8 cellular contexts compared by ENCODE assay signal in genomic region chr7:100827330-100828226, GRCh38. TPM values are rescaled to one million over a fixed set of nuclear protein-coding genes. Genes with fewer than 3 reads are reported as not detected.
A peak's percentile ranks its signal among the peaks of the same experiment; 100 is the strongest.
DNase-seq lines count a peak whose midpoint lies in the region; ATAC-seq and TF ChIP-seq lines count a peak whose summit lies in the region.

Gene EPHB4 (minus strand): TSS chr7:100827523. CDS start chr7:100827030, 493 bp downstream.

- DNase-seq in Caco-2 = peak; percentile 93 to 95
- peak; percentile 89 for DNase-seq in fibroblast of pulmonary artery (ENCODE audit: low read depth)
- DNase-seq in naive thymus-derived CD8-positive, alpha-beta T cell = peak in 2 of 10 donors; percentile 9 to 12
- DNase-seq in hippocampal formation (lab: John Stamatoyannopoulos, UW) = no peak
- DNase-seq in Ammon's horn (ENCODE audit: low spot score) = no peak

- BruUV-seq in Caco-2 (replicated peaks; lab: Mats Ljungman, UMichigan) = no TSS peak

- H3K27me3 ChIP-seq in Caco-2 (replicated peaks; ENCODE audit: control insufficient read depth, insufficient read depth, low read length) (no peaks in the 10 kb centered on the region), HUES6 (ENCODE audit: control insufficient read depth, insufficient read depth, low read length) (no peaks in the 10 kb centered on the region)

- peak within 1 kb of the TSS; percentile 89 for H3K4me3 Mint-ChIP-seq in Caco-2 (ENCODE audit: unreplicated experiment)
- peak within 1 kb of the TSS; percentile 56 to 88 (median 82) for H3K4me3 Mint-ChIP-seq in naive thymus-derived CD8-positive, alpha-beta T cell

- ATAC-seq in naive thymus-derived CD8-positive, alpha-beta T cell = peak; percentile 45 to 60
- ATAC-seq in GM19351 (IDR thresholded peaks at IDR 0.05; ENCODE audit: unreplicated experiment) = no peak

- H3K4me1 ChIP-seq in Caco-2 = peaks cover 29% of the 10 kb centered on the region
- H3K4me1 ChIP-seq in HUES6 (ENCODE audit: control insufficient read depth, insufficient read depth, low read length) = peaks cover 14% of the 10 kb centered on the region

- H3K9ac ChIP-seq in HUES6 (ENCODE audit: low read length) = peak within 1 kb of the TSS; percentile 86

- CTCF ChIA-PET in Caco-2 (lab: Charles Lee) = interaction anchor here (0.6 to 3.8 kb wide), 27 partner anchors 9 to 355 kb away, joined by 3 to 51 read pairs (median 5); partner anchors contain the start of genes MOSPD3, POP7, SLC12A9 and SRRT

- H3K4me3 ChIP-seq in Caco-2 (ENCODE audit: low read depth, low read length) (peak within 1 kb of the TSS; percentile 71), HUES6 (ENCODE audit: low read depth, low read length) (peak within 1 kb of the TSS; percentile 96), WI38 (ENCODE audit: low read depth, low read length) (peak within 1 kb of the TSS; percentile 84), fibroblast of pulmonary artery (replicated peaks; ENCODE audit: low read depth, low read length) (peak within 1 kb of the TSS; percentile 77)

- H3K4me1 Mint-ChIP-seq in Caco-2 (ENCODE audit: low read depth, unreplicated experiment) = peaks cover 27% of the 10 kb centered on the region
- H3K4me1 Mint-ChIP-seq in naive thymus-derived CD8-positive, alpha-beta T cell = peaks cover 16 to 30% (median 26%) of the 10 kb centered on the region in 4 donors

- peaks cover 49% of the 10 kb centered on the region for H3K36me3 Mint-ChIP-seq in Caco-2 (ENCODE audit: insufficient read depth, unreplicated experiment)
- peaks cover 0 to 12% (median 2%) of the 10 kb centered on the region in 3 donors for H3K36me3 Mint-ChIP-seq in naive thymus-derived CD8-positive, alpha-beta T cell

- H3K36me3 ChIP-seq in Caco-2 (ENCODE audit: control insufficient read depth, insufficient read depth, low read length) (peaks cover 7% of the 10 kb centered on the region), HUES6 (ENCODE audit: control insufficient read depth, insufficient read depth, low read length) (peaks cover 22% of the 10 kb centered on the region)

- peak within 1 kb of the TSS; percentile 89 for H3K27ac ChIP-seq in HUES6 (ENCODE audit: low read depth, low read length)

- H3K9me3 ChIP-seq in Caco-2 = no peaks in the 10 kb centered on the region
- no peaks in the 10 kb centered on the region for H3K9me3 ChIP-seq in HUES6 (ENCODE audit: control insufficient read depth, insufficient read depth, low read depth, low read length)

- no peaks in the 10 kb centered on the region for H3K9me3 Mint-ChIP-seq in Caco-2 (ENCODE audit: unreplicated experiment)
- H3K9me3 Mint-ChIP-seq in naive thymus-derived CD8-positive, alpha-beta T cell = no peaks in the 10 kb centered on the region

- TF ChIP-seq CTCF in Caco-2 (IDR thresholded peaks at IDR 0.05; ENCODE audit: insufficient read depth in 1 of 2, low read depth in 1 of 2, low read length in 1 of 2, severe bottlenecking in 1 of 2, unreplicated experiment in 1 of 2) = peak; percentile 44 to 92
- peak; percentile 57 for TF ChIP-seq CTCF in WI38 (IDR thresholded peaks at IDR 0.05; ENCODE audit: low read depth, low read length)
- peak; percentile 54 for TF ChIP-seq CTCF in fibroblast of pulmonary artery (IDR thresholded peaks at IDR 0.05; ENCODE audit: low read length, missing control alignments)

- intact Hi-C loops in Caco-2 (cut with micrococcal nuclease; ENCODE audit: unreplicated experiment) = loop anchor here (1.0 kb wide), 2 partner anchors 25 kb away; partner anchors contain the start of gene SLC12A9

- H3K27me3 Mint-ChIP-seq in Caco-2 (ENCODE audit: insufficient read depth, unreplicated experiment) = no peaks in the 10 kb centered on the region
- peaks cover 11 to 49% (median 31%) of the 10 kb centered on the region in 5 donors for H3K27me3 Mint-ChIP-seq in naive thymus-derived CD8-positive, alpha-beta T cell

- H3K27ac Mint-ChIP-seq in Caco-2 (ENCODE audit: unreplicated experiment) = peak within 1 kb of the TSS; percentile 88
- peak within 1 kb of the TSS in 5 of 10 donors; percentile 3 to 73 (median 44) for H3K27ac Mint-ChIP-seq in naive thymus-derived CD8-positive, alpha-beta T cell

- POLR2A ChIA-PET in Caco-2 (lab: Charles Lee) = interaction anchor here (0.5 to 1.8 kb wide), 10 partner anchors 9 to 215 kb away, joined by 3 to 19 read pairs (median 8); partner anchors contain the start of genes MOSPD3, POP7, SLC12A9 and SRRT
- POLR2A ChIA-PET in naive thymus-derived CD8-positive, alpha-beta T cell (lab: Charles Lee) = interaction anchor here (0.6 to 1.4 kb wide), 5 partner anchors 9 to 1614 kb away, joined by 3 to 7 read pairs (median 4); partner anchors contain the start of gene SRRT

RNA-seq across cellular contexts. Expression of gene EPHB4, which starts in this region (rescaled TPM):
- total RNA-seq in Caco-2 (2022) = 112 and 117 TPM in 2 replicates
- 10 to 100 TPM; 11.8 to 12.3 TPM for total RNA-seq in naive thymus-derived CD8-positive, alpha-beta T cell
- under 1 TPM in 2 of 3 donors, not detected in 1; 0.18 to 0.46 TPM for polyA plus RNA-seq in naive thymus-derived CD8-positive, alpha-beta T cell

Comparison
In these comparisons a context has a peak if more than half of its experiments do, and no peak if none do; other contexts are left out.
1. DNase-seq: peak in Caco-2 (2 of 2) and fibroblast of pulmonary artery (single experiment); none in hippocampal formation (0 of 2) and Ammon's horn (single experiment).
2. Peak in every context shown above with its lines, with median percentiles within 50 percentile points of each other: H3K4me3 ChIP-seq and CTCF ChIP-seq.